28 cellular contexts compared by ENCODE assay signal in the genomic region with DNA sequence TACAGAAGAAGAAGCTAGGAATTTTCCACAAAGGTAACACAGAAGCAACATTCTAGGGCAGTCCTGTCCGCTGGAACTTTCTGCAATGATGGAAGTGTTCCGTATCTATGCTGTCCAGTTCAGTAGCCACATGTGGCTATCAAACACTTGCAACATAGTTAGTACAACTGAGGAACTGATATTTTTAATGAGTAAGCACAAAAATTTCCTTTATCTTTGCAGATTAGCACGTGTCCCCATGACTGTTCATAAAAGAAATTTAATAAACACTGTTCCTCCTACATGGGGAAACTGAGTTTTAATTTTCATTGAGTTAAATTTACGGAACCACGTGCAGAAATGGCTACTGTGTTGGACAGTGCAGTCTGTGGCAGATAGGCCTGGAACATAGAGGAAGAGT.
"Had no signal": no experiment of that assay in that cellular context is flagged by ENCODE, and none has a peak within 500 bp of the region (broad histone marks: within the 10 kb centered on the region; RNA-seq: fewer than 3 reads in every experiment).

No MANE protein-coding gene starts in this region.

- H3K4me1 ChIP-seq: esophagus muscularis mucosa, esophagus squamous epithelium, foreskin keratinocyte, gastrocnemius medialis, gastroesophageal sphincter, heart left ventricle, heart right ventricle had no signal

- FAIRE-seq: endometrium, endothelial cell of umbilical vein, frontal cortex had no signal

- DNase-seq: cortex of kidney; dermis blood vessel endothelial cell; dorsolateral prefrontal cortex; effector CD4-positive, alpha-beta T cell; effector CD8-positive, alpha-beta T cell; effector memory CD4-positive, alpha-beta T cell; effector memory CD8-positive, alpha-beta T cell; endodermal cell; erythroblast; esophagus squamous epithelium; foreskin fibroblast; foreskin keratinocyte; foreskin melanocyte; gastrocnemius medialis; glutamatergic neuron; head of caudate nucleus; heart left ventricle; heart right ventricle; hippocampal formation had no signal

- H2AFZ ChIP-seq: hepatocyte had no signal

- H3K79me2 ChIP-seq: hepatocyte had no signal

- H3K4me2 ChIP-seq: hepatocyte had no signal

- H3K27me3 ChIP-seq: esophagus squamous epithelium, foreskin keratinocyte, gastrocnemius medialis, hepatocyte had no signal

- H3K9me3 ChIP-seq: esophagus muscularis mucosa, esophagus squamous epithelium, gastrocnemius medialis, gastroesophageal sphincter, heart left ventricle, heart right ventricle had no signal

- H3K27ac ChIP-seq: coronary artery, dorsolateral prefrontal cortex, epithelial cell of prostate, esophagus muscularis mucosa, esophagus squamous epithelium, foreskin keratinocyte, gastrocnemius medialis, gastroesophageal sphincter, heart left ventricle, heart right ventricle, hepatocyte had no signal

- H3K4me3 ChIP-seq: coronary artery, dorsolateral prefrontal cortex, esophagus muscularis mucosa, esophagus squamous epithelium, gastrocnemius medialis, gastroesophageal sphincter, heart left ventricle, heart right ventricle, hepatocyte had no signal

- H3K36me3 ChIP-seq: esophagus muscularis mucosa, esophagus squamous epithelium, gastrocnemius medialis, gastroesophageal sphincter, heart left ventricle, heart right ventricle had no signal

- ATAC-seq: effector memory CD8-positive, alpha-beta T cell; esophagus mucosa; foreskin keratinocyte; gastrocnemius medialis; gastroesophageal sphincter; heart left ventricle; heart right ventricle had no signal
